Comparison of ENCODE assay signal across 8 cellular contexts in genomic region chrX:12227412-12228041, GRCh38.
"Had no signal": no experiment of that assay in that cellular context is flagged by ENCODE, and none has a peak within 500 bp of the region (broad histone marks: within the 10 kb centered on the region; RNA-seq: fewer than 3 reads in every experiment).

No MANE protein-coding gene starts in this region.

- ATAC-seq: GM12878 had no signal

- H3K4me3 ChIP-seq: GM12878 had no signal

- DNase-seq: GDM1, GF-D8 had no signal

- FAIRE-seq: G401.6, GM12878, GM12891, GM12892, GM18507, GM19239 had no signal
